Comparison of ENCODE assay signal across 8 cellular contexts in the genomic region with DNA sequence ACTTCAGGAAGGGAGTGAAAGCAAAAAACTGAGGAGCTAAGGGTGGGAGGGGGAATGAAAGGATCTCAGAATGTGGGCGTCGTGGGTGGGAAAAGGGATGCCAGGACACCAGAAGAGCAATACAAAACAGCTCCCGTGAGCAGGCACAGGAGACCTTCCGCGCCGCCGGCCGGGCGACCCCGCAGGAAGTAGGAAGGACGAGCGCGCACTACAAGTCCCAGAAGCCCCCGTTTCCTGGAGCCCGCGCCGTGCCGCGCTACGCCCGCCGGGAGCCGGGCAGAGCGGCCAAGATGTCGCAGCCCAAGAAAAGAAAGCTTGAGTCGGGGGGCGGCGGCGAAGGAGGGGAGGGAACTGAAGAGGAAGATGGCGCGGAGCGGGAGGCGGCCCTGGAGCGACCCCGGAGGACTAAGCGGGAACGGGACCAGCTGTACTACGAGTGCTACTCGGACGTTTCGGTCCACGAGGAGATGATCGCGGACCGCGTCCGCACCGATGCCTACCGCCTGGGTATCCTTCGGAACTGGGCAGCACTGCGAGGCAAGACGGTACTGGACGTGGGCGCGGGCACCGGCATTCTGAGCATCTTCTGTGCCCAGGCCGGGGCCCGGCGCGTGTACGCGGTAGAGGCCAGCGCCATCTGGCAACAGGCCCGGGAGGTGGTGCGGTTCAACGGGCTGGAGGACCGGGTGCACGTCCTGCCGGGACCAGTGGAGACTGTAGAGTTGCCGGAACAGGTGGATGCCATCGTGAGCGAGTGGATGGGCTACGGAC. TPM values are rescaled to one million over a fixed set of nuclear protein-coding genes. Genes with fewer than 3 reads are reported as not detected.
DNase-seq lines count a peak whose midpoint lies in the region; ATAC-seq and TF ChIP-seq lines count a peak whose summit lies in the region.

TSS of gene PRMT6 (plus strand) at position 249 of the 771 bp plus-strand sequence. CDS start at position 291, 42 bp downstream.

- intact Hi-C loops in stomach (cut with DNase I; ENCODE audit: low total_unique reads) = no loop called here

- no peaks in the 10 kb centered on the region; the same call in 1 of the 2 replicates for H3K36me3 ChIP-seq in GM23338 (ENCODE audit: insufficient read depth)
- H3K36me3 ChIP-seq in stomach = peaks cover 0 to 15% (median 13%) of the 10 kb centered on the region in 4 donors

- H2AFZ ChIP-seq in GM23338 = peak within 1 kb of the TSS; percentile 74

- no peak for TF ChIP-seq EP300 in stomach (IDR thresholded peaks at IDR 0.05)

- TF ChIP-seq CTCF in GM23338 (conservative IDR thresholded peaks at IDR 0.05; ENCODE audit: low read depth in 2 of 2) (no peak), LNCAP (IDR thresholded peaks at IDR 0.05) (peak; percentile 14; the same call in 1 of the 2 replicates), fibroblast of villous mesenchyme (IDR thresholded peaks at IDR 0.05; ENCODE audit: insufficient read depth, low read depth, low read length) (no peak), neural crest cell (conservative IDR thresholded peaks at IDR 0.05) (peak; percentile 40), stomach (IDR thresholded peaks at IDR 0.05) (no peak)

- H3K27me3 ChIP-seq in GM23338 (ENCODE audit: insufficient read depth) = no peaks in the 10 kb centered on the region
- H3K27me3 ChIP-seq in stomach = no peaks in the 10 kb centered on the region

- H3K9me2 ChIP-seq in GM23338 (ENCODE audit: insufficient read depth) = no peaks in the 10 kb centered on the region

- H3K27ac ChIP-seq in GM23338 (ENCODE audit: low read depth) = peak within 1 kb of the TSS; percentile 82
- H3K27ac ChIP-seq in stomach = peak within 1 kb of the TSS; percentile 78 to 90 (median 88)

- DNase-seq in EH (ENCODE audit: low read depth) (peak; percentile 68), GM23338 (ENCODE audit: low spot score) (peak; percentile 93), SHP77 (lab: John Stamatoyannopoulos, UW) (peak; percentile 82 to 83), fibroblast of villous mesenchyme (ENCODE audit: low read depth) (peak; percentile 55), neural crest cell (ENCODE audit: low read depth, low spot score) (peak; percentile 75), stomach (peak; percentile 86)
- DNase-seq in activated effector memory CD4-positive, alpha-beta T cell treated with anti-CD3 and anti-CD28 coated beads, Interleukin-2, amount 50 U/mL, for 16 hours = peak; percentile 93

- H3K36me3 Mint-ChIP-seq in GM23338 (ENCODE audit: low read depth) = peaks cover 31% of the 10 kb centered on the region
- H3K36me3 Mint-ChIP-seq in neural crest cell (ENCODE audit: low read depth) = peaks cover 18% of the 10 kb centered on the region

- peak within 1 kb of the TSS; percentile 96 for H3K27ac Mint-ChIP-seq in GM23338
- H3K27ac Mint-ChIP-seq in neural crest cell (ENCODE audit: unreplicated experiment) = peak within 1 kb of the TSS; percentile 97

- no peak for TF ChIP-seq POLR2A in stomach (IDR thresholded peaks at IDR 0.05)

- H3K4me1 Mint-ChIP-seq in GM23338 (peaks cover 27% of the 10 kb centered on the region), neural crest cell (peaks cover 22% of the 10 kb centered on the region)

- 0 to 1% (median 0%) methylated on average over 58 to 73 of the region's 73 CpGs for WGBS in stomach, 5 donors

- H3K9me3 ChIP-seq in stomach = no peaks in the 10 kb centered on the region

- H3K4me3 Mint-ChIP-seq in GM23338 (peak within 1 kb of the TSS; percentile 92), neural crest cell (peak within 1 kb of the TSS; percentile 96)

- H3F3A ChIP-seq in GM23338 (replicated peaks; ENCODE audit: low read depth) = no peaks in the 10 kb centered on the region

- H3K4me2 ChIP-seq in GM23338 = peak within 1 kb of the TSS; percentile 90

- peaks cover 23% of the 10 kb centered on the region for H3K79me2 ChIP-seq in GM23338 (replicated peaks; ENCODE audit: insufficient read depth)

- H3K4me3 ChIP-seq in GM23338 = peak within 1 kb of the TSS; percentile 89
- peak within 1 kb of the TSS; percentile 93 for H3K4me3 ChIP-seq in fibroblast of villous mesenchyme (ENCODE audit: low read depth, low read length)
- peak within 1 kb of the TSS; percentile 91 to 95 (median 92) for H3K4me3 ChIP-seq in stomach

- peak; percentile 92 for ATAC-seq in GM23338

- H3K4me1 ChIP-seq in GM23338 (ENCODE audit: insufficient read depth) = peaks cover 17% of the 10 kb centered on the region
- H3K4me1 ChIP-seq in stomach = peaks cover 6 to 28% (median 18%) of the 10 kb centered on the region in 4 donors

- H3K27me3 Mint-ChIP-seq in GM23338 (ENCODE audit: insufficient read depth, low read depth, poor library complexity) = peaks cover 15% of the 10 kb centered on the region
- H3K27me3 Mint-ChIP-seq in neural crest cell (ENCODE audit: low read depth) = no peaks in the 10 kb centered on the region

- no peaks in the 10 kb centered on the region for H4K20me1 ChIP-seq in GM23338 (replicated peaks; ENCODE audit: insufficient read depth)

- H3K9me3 Mint-ChIP-seq in GM23338 (no peaks in the 10 kb centered on the region), neural crest cell (no peaks in the 10 kb centered on the region)

TF ChIP-seq in GM23338, 12 proteins besides CTCF, POLR2A, EP300 and RAD21:
- TF ChIP-seq POLR2AphosphoS5 (IDR thresholded peaks at IDR 0.05; ENCODE audit: low read depth) = peak; percentile 79; the same call in 1 of the 2 replicates
- TF ChIP-seq EZH2 (IDR thresholded peaks at IDR 0.05; ENCODE audit: low read depth, unreplicated experiment) = no peak
- no peak for TF ChIP-seq STAT1 (IDR thresholded peaks at IDR 0.05; ENCODE audit: unreplicated experiment)
- TF ChIP-seq CREB1 (CRISPR knock-in tag; IDR thresholded peaks at IDR 0.05; ENCODE audit: low read depth) = peak; percentile 55; the same call in 1 of the 2 replicates
- TF ChIP-seq ETS1 (IDR thresholded peaks at IDR 0.05) = peak; percentile 94
- TF ChIP-seq NANOG (IDR thresholded peaks at IDR 0.05; ENCODE audit: borderline replicate concordance) = no peak

RNA-seq across cellular contexts. Expression of gene PRMT6, which starts in this region (rescaled TPM):
- 46.6 and 51.0 TPM in 2 replicates for total RNA-seq in GM23338 (2014; rRNA removed; shearing (Covaris generic))
- 27.9 and 29.6 TPM in 2 replicates for polyA plus RNA-seq in GM23338 (2016; fragmentation: Nextera tagmentation; extraction: Ambion mirVana)
- total RNA-seq in fibroblast of villous mesenchyme = 16.8 and 17.3 TPM in 2 replicates
- total RNA-seq in neural crest cell = 33.4 and 34.2 TPM in 2 replicates
- total RNA-seq in stomach = 10 to 100 TPM in 4 of 5 donors, not detected in 1; 14.7 to 18.8 (median 16.9) TPM
- polyA plus RNA-seq in stomach = 10 to 100 TPM in 2 of 3 donors, 1 to 10 TPM in 1; 8.1 to 13.2 (median 10.8) TPM

Comparison
In these comparisons a context has a peak if more than half of its experiments do, and no peak if none do; other contexts are left out.
1. Peak in every context shown above with its lines: DNase-seq, ATAC-seq, H3K4me3 ChIP-seq and H3K27ac ChIP-seq.
2. CTCF ChIP-seq: peak in LNCAP (single experiment) and neural crest cell (single experiment); none in GM23338 (0 of 2), fibroblast of villous mesenchyme (single experiment) and stomach (0 of 7).